In genomic region chr2:197804049-197804757, GRCh38 we compare ENCODE assay signal across 8 cellular contexts. TPM values are rescaled to one million over a fixed set of nuclear protein-coding genes. Genes with fewer than 3 reads are reported as not detected.
DNase-seq lines count a peak whose midpoint lies in the region; ATAC-seq and TF ChIP-seq lines count a peak whose summit lies in the region.

TSS of gene PLCL1 (plus strand) at chr2:197804593.

- TF ChIP-seq CTCF in AG10803 (conservative IDR thresholded peaks at IDR 0.05; ENCODE audit: low read length), result no peak

- peak; percentile 100 for ATAC-seq in HG03439 (IDR thresholded peaks at IDR 0.05; ENCODE audit: unreplicated experiment)
- ATAC-seq in left lobe of liver, result peak; percentile 95

- DNase-seq in AG10803 (ENCODE audit: low read depth) (peak; percentile 93), GM19240 (ENCODE audit: insufficient read length, low spot score) (peak; percentile 70), NCI-H524 (lab: John Stamatoyannopoulos, UW) (peak; percentile 76 to 93), dedifferentiated amniotic fluid mesenchymal stem cell (ENCODE audit: extremely low spot score) (peak; percentile 91), left lobe of liver (ENCODE audit: low spot score) (peak; percentile 90)
- peak; percentile 76 to 87 for DNase-seq in activated CD4-positive, alpha-beta T cell treated with anti-CD3 and anti-CD28 coated beads, Interleukin-2, amount 50 U/mL, for 24 hours (ENCODE audit: low read depth in 1 of 2, low spot score in 1 of 2)
- peak; percentile 91 for DNase-seq in stimulated activated CD4-positive, alpha-beta T cell treated with anti-CD3 and anti-CD28 coated beads, Interleukin-1b, Interleukin-23, amount 100 ng/mL, for 48 hours

- H3K4me3 ChIP-seq in AG10803 (ENCODE audit: low read length), result peak within 1 kb of the TSS; percentile 66

RNA-seq across cellular contexts. Expression of gene PLCL1, which starts in this region (rescaled TPM):
- total RNA-seq in left lobe of liver, result 0.23 TPM

Comparison
In these comparisons a context has a peak if more than half of its experiments do, and no peak if none do; other contexts are left out.
1. Peak in every context shown above with its lines: DNase-seq, ATAC-seq and H3K4me3 ChIP-seq.
2. Peak in DNase-seq and ATAC-seq in left lobe of liver; RNA of the gene not detected or under 1 TPM.